Comparison of ENCODE assay signal across 8 cellular contexts in the genomic region with DNA sequence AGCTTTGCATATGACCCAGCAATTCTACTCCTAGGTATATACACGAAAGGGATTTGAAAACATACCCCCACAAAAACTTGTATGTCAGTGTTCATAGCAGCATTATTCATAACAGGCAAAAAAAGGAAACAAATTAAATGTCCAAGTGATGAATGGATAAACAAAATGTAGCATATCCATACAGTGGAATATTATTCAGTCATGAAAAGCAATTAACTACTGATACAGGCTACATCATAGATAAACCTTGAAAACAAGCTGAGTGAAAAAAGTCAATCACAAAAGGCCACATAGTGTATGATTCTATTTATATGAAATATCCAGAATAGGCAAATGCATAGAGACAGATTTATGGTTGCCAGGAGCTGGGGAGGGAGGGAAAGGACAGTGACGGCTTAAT. TPM values are rescaled to one million over a fixed set of nuclear protein-coding genes. Genes with fewer than 3 reads are reported as not detected.
DNase-seq lines count a peak whose midpoint lies in the region; ATAC-seq and TF ChIP-seq lines count a peak whose summit lies in the region.

No MANE protein-coding gene starts in this region.

- H3K4me1 ChIP-seq in effector memory CD4-positive, alpha-beta T cell (ENCODE audit: control insufficient read depth, insufficient read depth, low read length, poor library complexity, severe bottlenecking): peaks cover 16% of the 10 kb centered on the region

- H3K36me3 ChIP-seq in effector memory CD4-positive, alpha-beta T cell (ENCODE audit: control insufficient read depth, insufficient read depth, low read length): peaks cover 15% of the 10 kb centered on the region

- H3K27me3 Mint-ChIP-seq in activated naive CD4-positive, alpha-beta T cell treated with anti-CD3 and anti-CD28 coated beads, Interleukin-2, amount 50 U/mL, for 24 hours: no peaks in the 10 kb centered on the region
- no peaks in the 10 kb centered on the region for H3K27me3 Mint-ChIP-seq in stimulated activated memory B cell treated with anti-CD40 and anti-IgM and Interleukin-4, amounts not matched to agents 10 μg/mL and 1 μg/mL and 100 μg/mL, for 72 hours

- peak overlapping the region; percentile 99 for H3K4me3 Mint-ChIP-seq in activated naive CD4-positive, alpha-beta T cell treated with anti-CD3 and anti-CD28 coated beads, Interleukin-2, amount 50 U/mL, for 24 hours
- peak overlapping the region; percentile 93 for H3K4me3 Mint-ChIP-seq in stimulated activated memory B cell treated with anti-CD40 and anti-IgM and Interleukin-4, amounts not matched to agents 10 μg/mL and 1 μg/mL and 100 μg/mL, for 72 hours

- H3K4me1 Mint-ChIP-seq in activated naive CD4-positive, alpha-beta T cell treated with anti-CD3 and anti-CD28 coated beads, Interleukin-2, amount 50 U/mL, for 24 hours: peaks cover 30% of the 10 kb centered on the region
- H3K4me1 Mint-ChIP-seq in stimulated activated memory B cell treated with anti-CD40 and anti-IgM and Interleukin-4, amounts not matched to agents 10 μg/mL and 1 μg/mL and 100 μg/mL, for 72 hours: peaks cover 18% of the 10 kb centered on the region

- peak overlapping the region; percentile 97 for H3K27ac ChIP-seq in VCaP
- no peak overlapping the region for H3K27ac ChIP-seq in effector memory CD4-positive, alpha-beta T cell (ENCODE audit: insufficient read depth, low read length, poor library complexity, severe bottlenecking)

- no peaks in the 10 kb centered on the region for H3K9me3 ChIP-seq in effector memory CD4-positive, alpha-beta T cell (ENCODE audit: control insufficient read depth, low read length)

- ATAC-seq in stimulated activated memory B cell treated with anti-CD40 and anti-IgM and Interleukin-4, amounts not matched to agents 10 μg/mL and 1 μg/mL and 100 μg/mL, for 72 hours: no peak
- no peak for ATAC-seq in GM21528 (IDR thresholded peaks at IDR 0.05; ENCODE audit: low FRiP score, unreplicated experiment)

- DNase-seq in activated naive CD4-positive, alpha-beta T cell treated with anti-CD3 and anti-CD28 coated beads, Interleukin-2, amount 50 U/mL, for 16 hours: no peak
- DNase-seq in fibroblast of villous mesenchyme (ENCODE audit: low read depth) (no peak), NCI-H345 treated with DMSO at 0.1 percent for 48 hours (lab: John Stamatoyannopoulos, UW; ENCODE audit: unreplicated experiment) (no peak)
- DNase-seq in effector memory CD4-positive, alpha-beta T cell: no peak

- peak overlapping the region; percentile 100 for H3K27ac Mint-ChIP-seq in activated naive CD4-positive, alpha-beta T cell treated with anti-CD3 and anti-CD28 coated beads, Interleukin-2, amount 50 U/mL, for 24 hours
- H3K27ac Mint-ChIP-seq in stimulated activated memory B cell treated with anti-CD40 and anti-IgM and Interleukin-4, amounts not matched to agents 10 μg/mL and 1 μg/mL and 100 μg/mL, for 72 hours: peak overlapping the region; percentile 96

- no peaks in the 10 kb centered on the region for H3K27me3 ChIP-seq in effector memory CD4-positive, alpha-beta T cell (replicated peaks; ENCODE audit: control insufficient read depth, insufficient read depth, low read length, poor library complexity, severe bottlenecking)

- peak overlapping the region; percentile 94 for H3K4me3 ChIP-seq in fibroblast of villous mesenchyme (ENCODE audit: low read depth, low read length)
- no peak overlapping the region for H3K4me3 ChIP-seq in effector memory CD4-positive, alpha-beta T cell (ENCODE audit: insufficient read depth, low read depth, low read length, poor library complexity, severe bottlenecking)

- TF ChIP-seq CTCF in VCaP (conservative IDR thresholded peaks at IDR 0.05): no peak
- TF ChIP-seq CTCF in fibroblast of villous mesenchyme (IDR thresholded peaks at IDR 0.05; ENCODE audit: insufficient read depth, low read depth, low read length): no peak

- peaks cover 10% of the 10 kb centered on the region for H3K36me3 Mint-ChIP-seq in activated naive CD4-positive, alpha-beta T cell treated with anti-CD3 and anti-CD28 coated beads, Interleukin-2, amount 50 U/mL, for 24 hours
- H3K36me3 Mint-ChIP-seq in stimulated activated memory B cell treated with anti-CD40 and anti-IgM and Interleukin-4, amounts not matched to agents 10 μg/mL and 1 μg/mL and 100 μg/mL, for 72 hours: peaks cover 8% of the 10 kb centered on the region

- H3K9me3 Mint-ChIP-seq in activated naive CD4-positive, alpha-beta T cell treated with anti-CD3 and anti-CD28 coated beads, Interleukin-2, amount 50 U/mL, for 24 hours: no peaks in the 10 kb centered on the region
- H3K9me3 Mint-ChIP-seq in stimulated activated memory B cell treated with anti-CD40 and anti-IgM and Interleukin-4, amounts not matched to agents 10 μg/mL and 1 μg/mL and 100 μg/mL, for 72 hours: no peaks in the 10 kb centered on the region

RNA-seq across cellular contexts. Expression of gene EME1, which starts 0.7 kb away (rescaled TPM):
- total RNA-seq in fibroblast of villous mesenchyme: 4.5 and 4.7 TPM in 2 replicates

RNA-seq across cellular contexts. Expression of gene MRPL27, which starts 0.7 kb away (rescaled TPM):
- total RNA-seq in fibroblast of villous mesenchyme: 55.7 and 63.0 TPM in 2 replicates

RNA-seq across cellular contexts. Expression of gene LRRC59, which starts 23.6 kb away (rescaled TPM):
- 181 and 191 TPM in 2 replicates for total RNA-seq in fibroblast of villous mesenchyme

RNA-seq across cellular contexts. Expression of gene XYLT2, which starts 27.8 kb away (rescaled TPM):
- total RNA-seq in fibroblast of villous mesenchyme: 53.5 and 60.5 TPM in 2 replicates

RNA-seq across cellular contexts. Expression of gene ACSF2, which starts 52.3 kb away (rescaled TPM):
- 18.1 and 20.3 TPM in 2 replicates for total RNA-seq in fibroblast of villous mesenchyme
